Comparison of ENCODE assay signal across 14 cellular contexts in the genomic region with DNA sequence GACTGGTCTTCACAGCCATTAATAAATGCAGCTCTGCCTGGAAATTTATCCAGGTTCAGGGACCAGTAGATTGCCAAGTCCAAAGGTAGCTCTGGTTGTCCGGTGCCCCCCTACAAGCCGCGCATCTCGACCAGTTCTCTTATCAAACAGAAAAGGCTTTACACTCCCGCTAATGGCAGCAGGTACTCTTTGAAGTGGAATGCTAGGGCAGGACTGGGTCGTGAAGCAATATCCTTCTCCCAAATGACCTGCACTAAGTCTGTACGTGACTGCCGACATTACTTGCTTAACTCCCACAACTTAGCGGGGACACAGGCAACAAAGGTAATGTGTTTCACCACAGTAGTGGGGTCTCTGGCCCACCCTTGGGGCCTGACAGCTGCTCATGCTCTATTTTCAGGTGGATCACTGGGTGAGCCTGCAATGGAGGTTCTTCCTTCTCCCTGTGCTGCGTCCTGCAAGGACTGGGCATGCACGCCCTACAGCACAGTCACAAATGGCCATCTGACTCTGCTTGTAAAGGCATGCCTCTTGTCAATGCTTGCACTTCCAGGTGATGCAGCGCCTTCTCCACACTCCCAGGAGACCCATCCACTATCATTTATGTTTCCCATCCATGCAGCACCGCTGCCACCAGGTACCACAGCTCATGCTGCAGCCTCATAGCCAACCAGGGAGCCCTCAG.
"Had no signal": no experiment of that assay in that cellular context is flagged by ENCODE, and none has a peak within 500 bp of the region (broad histone marks: within the 10 kb centered on the region; RNA-seq: fewer than 3 reads in every experiment).

No MANE protein-coding gene starts in this region.

- H3K27ac ChIP-seq: heart right ventricle, ovary, right atrium auricular region had no signal

- ATAC-seq: heart right ventricle, left lobe of liver had no signal

- DNase-seq: effector memory CD8-positive, alpha-beta T cell; heart right ventricle; hypothalamus; natural killer cell; nucleus accumbens; ovary; small intestine; stimulated activated CD4-positive, alpha-beta T cell treated with anti-CD3 and anti-CD28 coated beads, Interleukin-12 subunit alpha, Interleukin-12 subunit beta, amount 100 ng/mL, for 4 hours; stimulated activated naive CD4-positive, alpha-beta T cell treated with Interleukin-2 at 50 U/mL for 16 hours; trophoblast cell had no signal

- FAIRE-seq: frontal cortex, islet of Langerhans, small intestine had no signal

- H3K27me3 ChIP-seq: heart right ventricle, ovary, right atrium auricular region had no signal

- H3K36me3 ChIP-seq: heart right ventricle, ovary, right atrium auricular region had no signal

- H3K4me1 ChIP-seq: right atrium auricular region had no signal

- H3K9me3 ChIP-seq: heart right ventricle, ovary, right atrium auricular region had no signal

- H3K4me3 ChIP-seq: heart right ventricle, ovary, right atrium auricular region had no signal
